ENCODE assay signal across 19 cellular contexts in genomic region chr15:69920232-69920631, GRCh38.
"Had no signal": no experiment of that assay in that cellular context is flagged by ENCODE, and none has a peak within 500 bp of the region (broad histone marks: within the 10 kb centered on the region; RNA-seq: fewer than 3 reads in every experiment).

No MANE protein-coding gene starts in this region.

- H3K27ac Mint-ChIP-seq: activated naive CD8-positive, alpha-beta T cell; activated T-helper 1 cell treated with anti-CD3 and anti-CD28 coated beads, Interleukin-12 subunit alpha, Interleukin-12 subunit beta, Interleukin-2, Interleukin-4 antibody, amounts not matched to agents 30 ng/mL and 10 ng/mL and 1 ng/mL, durations not matched to agents 14 hours and 24 hours and 36 hours; immature natural killer cell; T-helper 1 cell treated with Interleukin-12 subunit alpha and Interleukin-12 subunit beta and Interleukin-4 antibody, amounts not matched to agents 30 μg/mL and 1 μg/mL, for 36 hours had no signal

- DNase-seq: activated CD4-positive, alpha-beta T cell treated with anti-CD3 and anti-CD28 coated beads, Interleukin-2, amount 50 U/mL, for 1 hour; activated CD4-positive, CD25-positive, alpha-beta regulatory T cell treated with anti-CD3 and anti-CD28 coated beads, Interleukin-2, amount 50 U/mL, for 72 hours; activated gamma-delta T cell treated with Interleukin-2 at 50 U/mL for 16 hours; activated T-cell treated with anti-CD3 and anti-CD28 coated beads for 4 hours; body of pancreas; immature natural killer cell; mesenchymal stem cell; mucosa of descending colon; naive B cell; ovary; psoas muscle; stimulated activated CD4-positive, alpha-beta T cell treated with anti-CD3 and anti-CD28 coated beads, Interleukin-4, amount 100 ng/mL, for 4 hours; stimulated activated naive CD4-positive, alpha-beta T cell treated with Interleukin-2 at 50 U/mL for 16 hours had no signal

- H3K36me3 ChIP-seq: gastroesophageal sphincter, ovary had no signal

- ATAC-seq: body of pancreas, gastroesophageal sphincter, mucosa of descending colon, psoas muscle, sciatic nerve had no signal

- H3K4me1 ChIP-seq: body of pancreas, gastroesophageal sphincter, psoas muscle, tibial artery had no signal

- H3K4me3 Mint-ChIP-seq: activated naive CD8-positive, alpha-beta T cell; activated T-helper 1 cell treated with anti-CD3 and anti-CD28 coated beads, Interleukin-12 subunit alpha, Interleukin-12 subunit beta, Interleukin-2, Interleukin-4 antibody, amounts not matched to agents 30 ng/mL and 10 ng/mL and 1 ng/mL, durations not matched to agents 14 hours and 24 hours and 36 hours; immature natural killer cell; naive B cell; T-helper 1 cell treated with Interleukin-12 subunit alpha and Interleukin-12 subunit beta and Interleukin-4 antibody, amounts not matched to agents 30 μg/mL and 1 μg/mL, for 36 hours had no signal

- H3K9me3 ChIP-seq: body of pancreas, ovary had no signal

- H3K4me3 ChIP-seq: body of pancreas, gastroesophageal sphincter, mucosa of descending colon, ovary, psoas muscle, tibial artery had no signal

- H3K27me3 ChIP-seq: body of pancreas, ovary had no signal

- H3K4me1 Mint-ChIP-seq: immature natural killer cell had no signal

- H3K27ac ChIP-seq: body of pancreas, gastroesophageal sphincter, ovary, psoas muscle, tibial artery had no signal
